In genomic region chrX:119565110-119565663, GRCh38 we compare ENCODE assay signal across 1 cellular context.
TF ChIP-seq lines count a peak whose summit lies in the region.

STEEP1 (minus strand) TSS chrX:119565409; CDS start chrX:119565355, 54 bp downstream.

TF ChIP-seq in HEK293, 187 proteins besides CTCF, POLR2A, EP300 and RAD21 (continued from another document and continues in another):
- TF ChIP-seq ELK4 (IDR thresholded peaks at IDR 0.05; ENCODE audit: borderline replicate concordance, low read depth, low read length): 0 out of 2 replicates have a peak, but pooled peaks have one; percentile 11
- TF ChIP-seq ZNF146 (tag by site-specific recombination; IDR thresholded peaks at IDR 0.05): 0 out of 2 replicates have a peak, but pooled peaks have one; percentile 12
- TF ChIP-seq ZBTB21 (tag by site-specific recombination; IDR thresholded peaks at IDR 0.05): peak; percentile 91
- no peak for TF ChIP-seq ZIC2 (tag by site-specific recombination; IDR thresholded peaks at IDR 0.05)
- TF ChIP-seq EGR2 (tag by site-specific recombination; IDR thresholded peaks at IDR 0.05; ENCODE audit: low read depth): peak; percentile 25; the same call in 1 of the 2 replicates
- no peak for TF ChIP-seq ZNF174 (tag by site-specific recombination; IDR thresholded peaks at IDR 0.05)
- TF ChIP-seq ZNF548 (tag by site-specific recombination; IDR thresholded peaks at IDR 0.05): no peak
- no peak for TF ChIP-seq ZFP41 (tag by site-specific recombination; IDR thresholded peaks at IDR 0.05; ENCODE audit: borderline replicate concordance)
- peak; percentile 80 for TF ChIP-seq ZNF518A (tag by site-specific recombination; conservative IDR thresholded peaks at IDR 0.05; ENCODE audit: low read depth)
- 0 out of 2 replicates have a peak, but pooled peaks have one; percentile 22 for TF ChIP-seq ZNF692 (tag by site-specific recombination; IDR thresholded peaks at IDR 0.05)
- TF ChIP-seq ZNF426 (tag by site-specific recombination; IDR thresholded peaks at IDR 0.05): no peak
- TF ChIP-seq ZNF514 (tag by site-specific recombination; IDR thresholded peaks at IDR 0.05): no peak
- TF ChIP-seq ZNF76 (tag by site-specific recombination; IDR thresholded peaks at IDR 0.05; ENCODE audit: borderline replicate concordance, low read depth): peak; percentile 80
- TF ChIP-seq PRDM6 (tag by site-specific recombination; IDR thresholded peaks at IDR 0.05): 0 out of 2 replicates have a peak, but pooled peaks have one; percentile 21
- peak; percentile 39; the same call in 1 of the 2 replicates for TF ChIP-seq ZEB2 (tag by site-specific recombination; IDR thresholded peaks at IDR 0.05)
- TF ChIP-seq TRIM28 (IDR thresholded peaks at IDR 0.05; ENCODE audit: borderline replicate concordance, low read length): no peak
- TF ChIP-seq ZFP69B (tag by site-specific recombination; IDR thresholded peaks at IDR 0.05): no peak
- TF ChIP-seq ZNF580 (tag by site-specific recombination; IDR thresholded peaks at IDR 0.05): 0 out of 2 replicates have a peak, but pooled peaks have one; percentile 12
- TF ChIP-seq RBAK (tag by site-specific recombination; IDR thresholded peaks at IDR 0.05): no peak
- peak; percentile 75; the same call in 1 of the 2 replicates for TF ChIP-seq ZNF561 (tag by site-specific recombination; IDR thresholded peaks at IDR 0.05; ENCODE audit: borderline replicate concordance)
- peak; percentile 83 for TF ChIP-seq ZSCAN30 (tag by site-specific recombination; IDR thresholded peaks at IDR 0.05)
- TF ChIP-seq ZNF433 (tag by site-specific recombination; IDR thresholded peaks at IDR 0.05; ENCODE audit: low read depth): no peak
- TF ChIP-seq KLF17 (tag by site-specific recombination; IDR thresholded peaks at IDR 0.05): peak; percentile 58; the same call in 1 of the 2 replicates
- TF ChIP-seq ZSCAN4 (tag by site-specific recombination; IDR thresholded peaks at IDR 0.05): no peak
- TF ChIP-seq INSM2 (tag by site-specific recombination; IDR thresholded peaks at IDR 0.05): peak; percentile 51; the same call in 1 of the 2 replicates
- no peak for TF ChIP-seq ZNF26 (tag by site-specific recombination; IDR thresholded peaks at IDR 0.05)
- TF ChIP-seq ZSCAN18 (tag by site-specific recombination; IDR thresholded peaks at IDR 0.05): no peak
- TF ChIP-seq ZNF133 (tag by site-specific recombination; IDR thresholded peaks at IDR 0.05): no peak
- no peak for TF ChIP-seq ZNF501 (tag by site-specific recombination; IDR thresholded peaks at IDR 0.05)
- TF ChIP-seq ZNF629 (tag by site-specific recombination; IDR thresholded peaks at IDR 0.05): peak; percentile 91
- no peak for TF ChIP-seq ZBTB49 (tag by site-specific recombination; IDR thresholded peaks at IDR 0.05; ENCODE audit: low read depth)
- TF ChIP-seq ZNF658 (tag by site-specific recombination; IDR thresholded peaks at IDR 0.05): no peak
- no peak for TF ChIP-seq ZBTB20 (tag by site-specific recombination; IDR thresholded peaks at IDR 0.05)
- no peak for TF ChIP-seq ZNF521 (tag by site-specific recombination; IDR thresholded peaks at IDR 0.05)
- TF ChIP-seq ZNF266 (tag by site-specific recombination; IDR thresholded peaks at IDR 0.05; ENCODE audit: low read depth): no peak
- TF ChIP-seq ZBTB8A (tag by site-specific recombination; IDR thresholded peaks at IDR 0.05): peak; percentile 44; the same call in 1 of the 2 replicates
